Comparison of ENCODE assay signal across 8 cellular contexts in the genomic region with DNA sequence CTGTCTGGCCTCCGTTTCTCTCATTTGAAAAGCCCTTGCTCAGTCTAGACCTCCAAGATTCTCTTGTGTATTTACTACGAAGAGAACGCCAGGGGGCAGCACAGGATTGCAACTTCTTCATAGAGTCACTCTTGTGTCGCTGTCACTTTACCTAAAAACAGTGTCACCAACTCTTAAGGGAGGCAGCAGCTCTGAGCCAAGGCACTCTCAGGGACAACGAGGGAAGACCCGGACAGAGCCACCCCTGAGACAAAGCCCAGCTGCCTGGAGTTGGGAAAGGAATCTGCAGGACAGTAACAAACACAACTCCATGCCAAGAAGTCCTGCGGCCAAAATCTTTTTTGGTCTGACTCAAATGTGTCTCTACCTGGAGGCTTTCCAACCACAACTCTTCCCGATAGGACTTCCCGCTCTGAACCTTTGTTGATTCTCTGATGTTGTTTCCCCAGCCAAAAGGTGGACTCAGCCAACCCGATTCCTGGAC. TPM values are rescaled to one million over a fixed set of nuclear protein-coding genes. Genes with fewer than 3 reads are reported as not detected.
DNase-seq lines count a peak whose midpoint lies in the region; ATAC-seq lines count a peak whose summit lies in the region.

No MANE protein-coding gene starts in this region.

- peak; percentile 77 for DNase-seq in ACHN
- peak; percentile 42 for DNase-seq in NCI-H526 treated with DMSO at 0.1 percent for 48 hours (lab: John Stamatoyannopoulos, UW)
- DNase-seq in activated CD4-positive, alpha-beta T cell treated with anti-CD3 and anti-CD28 coated beads, Interleukin-2, amount 50 U/mL, for 1 hour, result peak; percentile 81
- peak; percentile 66 to 80 for DNase-seq in dermis microvascular lymphatic vessel endothelial cell (ENCODE audit: low read depth in 2 of 2)
- peak; percentile 82 to 86 for DNase-seq in lung microvascular endothelial cell (ENCODE audit: low read depth in 2 of 2)
- peak; percentile 25 for DNase-seq in stimulated activated CD8-positive, alpha-beta memory T cell treated with anti-CD3 and anti-CD28 coated beads, Interleukin-12 subunit alpha, Interleukin-12 subunit beta, amount 100 ng/mL, for 24 hours (ENCODE audit: extremely low read depth)

- in situ Hi-C loops in ACHN (cut with HindIII; ENCODE audit: low pct_ligation_motif_present, low pct_unique_long_range_greater_than_20kb, low sequenced_read_pairs), result loop anchor here (10.0 kb wide), 1 partner anchor 59 kb away; the partner anchor contains the start of gene SLC48A1

- ATAC-seq in GM18868 (IDR thresholded peaks at IDR 0.05; ENCODE audit: unreplicated experiment) (peak; percentile 67), HG03460 (IDR thresholded peaks at IDR 0.05; ENCODE audit: unreplicated experiment) (peak; percentile 79)

RNA-seq across cellular contexts. Expression of gene RPAP3, which starts 9.6 kb away (rescaled TPM):
- total RNA-seq in dermis microvascular lymphatic vessel endothelial cell (7.0 and 7.7 TPM in 2 replicates), lung microvascular endothelial cell (5.8 and 5.9 TPM in 2 replicates)

RNA-seq across cellular contexts. Expression of gene ENDOU, which starts 9.9 kb away (rescaled TPM):
- under 0.01 TPM in 2 replicates for total RNA-seq in dermis microvascular lymphatic vessel endothelial cell
- under 0.01 TPM in 1 of 2 replicates, not detected in the other for total RNA-seq in lung microvascular endothelial cell

RNA-seq across cellular contexts. Expression of gene RAPGEF3, which starts 43.2 kb away (rescaled TPM):
- total RNA-seq in dermis microvascular lymphatic vessel endothelial cell (10.4 and 13.5 TPM in 2 replicates), lung microvascular endothelial cell (7.1 and 11.8 TPM in 2 replicates)

RNA-seq across cellular contexts. Expression of gene SLC48A1, which starts 57.6 kb away (rescaled TPM):
- total RNA-seq in dermis microvascular lymphatic vessel endothelial cell (9.2 and 9.5 TPM in 2 replicates), lung microvascular endothelial cell (10.1 and 12.6 TPM in 2 replicates)

Comparison
In these comparisons a context has a peak if more than half of its experiments do, and no peak if none do; other contexts are left out.
1. Peak in every context shown above with its lines: DNase-seq and ATAC-seq.
2. DNase-seq: peak in every context shown above with its lines; median percentile 84 in lung microvascular endothelial cell; 81 in activated CD4-positive, alpha-beta T cell treated with anti-CD3 and anti-CD28 coated beads, Interleukin-2, amount 50 U/mL, for 1 hour; 77 in ACHN; 73 in dermis microvascular lymphatic vessel endothelial cell; 42 in NCI-H526 treated with DMSO at 0.1 percent for 48 hours; 25 in stimulated activated CD8-positive, alpha-beta memory T cell treated with anti-CD3 and anti-CD28 coated beads, Interleukin-12 subunit alpha, Interleukin-12 subunit beta, amount 100 ng/mL, for 24 hours.